ENCODE assay signal across 12 cellular contexts in genomic region chr10:88901206-88901605, GRCh38. TPM values are rescaled to one million over a fixed set of nuclear protein-coding genes. Genes with fewer than 3 reads are reported as not detected.
DNase-seq lines count a peak whose midpoint lies in the region; ATAC-seq and TF ChIP-seq lines count a peak whose summit lies in the region.
"Had no signal": no experiment of that assay in that cellular context is flagged by ENCODE, and none has a peak within 500 bp of the region (broad histone marks: within the 10 kb centered on the region; RNA-seq: fewer than 3 reads in every experiment).

No MANE protein-coding gene starts in this region.

- peaks cover 22% of the 10 kb centered on the region for H3K79me1 ChIP-seq in mesenchymal stem cell (replicated peaks; ENCODE audit: low read length, poor library complexity, severe bottlenecking)

- peaks cover 0 to 41% of the 10 kb centered on the region in 2 experiments for H3K36me3 ChIP-seq in mesenchymal stem cell (ENCODE audit: control insufficient read depth in 1 of 2, insufficient read depth in 2 of 2, low read depth in 1 of 2, low read length in 2 of 2)

- no peak overlapping the region for H3K4ac ChIP-seq in mesenchymal stem cell (ENCODE audit: low read depth in 1 of 2, low read length in 2 of 2)

- TF ChIP-seq CTCF in HFFc6 (IDR thresholded peaks at IDR 0.05) (no peak), nephron progenitor cell (IDR thresholded peaks at IDR 0.05) (no peak)

- WGBS in mesenchymal stem cell, result 94% methylated on average over 1 of the region's 1 CpG

- no peak overlapping the region for H3K4me2 ChIP-seq in mesenchymal stem cell (ENCODE audit: low read length, poor library complexity, severe bottlenecking)

- H3K27ac Mint-ChIP-seq in HFFc6 (peak overlapping the region; percentile 78), nephron progenitor cell (no peak overlapping the region)

- H2BK15ac ChIP-seq in mesenchymal stem cell (ENCODE audit: low read depth, poor library complexity, severe bottlenecking), result no peak overlapping the region

- no peak overlapping the region for H2AFZ ChIP-seq in mesenchymal stem cell (ENCODE audit: low read depth, low read length)

- H2BK120ac ChIP-seq in mesenchymal stem cell (ENCODE audit: low read depth, low read length), result no peak overlapping the region

- DNase-seq in HFFc6 (no peak), mesenchymal stem cell (no peak), NCI-H226 (no peak), nephron progenitor cell (no peak), retina (no peak)
- DNase-seq: NCI-H1105; stimulated activated naive CD4-positive, alpha-beta T cell had no signal

- H3K9me3 ChIP-seq in mesenchymal stem cell (ENCODE audit: control insufficient read depth, low read length), result no peaks in the 10 kb centered on the region

- H3K4me1 Mint-ChIP-seq in HFFc6 (ENCODE audit: low read depth) (peaks cover 66% of the 10 kb centered on the region), nephron progenitor cell (peaks cover 14% of the 10 kb centered on the region)

- no peak overlapping the region for H2AK5ac ChIP-seq in mesenchymal stem cell (ENCODE audit: low read length, severe bottlenecking)

- H2BK12ac ChIP-seq in mesenchymal stem cell (ENCODE audit: low read length in 2 of 2), result no peak overlapping the region

- H3K23ac ChIP-seq in mesenchymal stem cell (ENCODE audit: low read length in 2 of 2), result no peak overlapping the region

- H4K8ac ChIP-seq in mesenchymal stem cell (ENCODE audit: low read length), result no peak overlapping the region

- no peak overlapping the region for H3K4me3 ChIP-seq in mesenchymal stem cell (ENCODE audit: insufficient read depth in 1 of 2, low read depth in 1 of 2, low read length in 2 of 2)

- ATAC-seq in GM18909 (IDR thresholded peaks at IDR 0.05; ENCODE audit: poor library complexity, unreplicated experiment) (peak; percentile 25), HG03575 (IDR thresholded peaks at IDR 0.05; ENCODE audit: extremely low read depth, insufficient number of reproducible peaks, low FRiP score, unreplicated experiment) (peak; percentile 6), GM21528 (IDR thresholded peaks at IDR 0.05; ENCODE audit: low FRiP score, unreplicated experiment) (no peak)

- no peak overlapping the region for H4K91ac ChIP-seq in mesenchymal stem cell (ENCODE audit: low read length)

- H3K27ac ChIP-seq in mesenchymal stem cell (ENCODE audit: low read length, poor library complexity, severe bottlenecking), result no peak overlapping the region

- H3K4me1 ChIP-seq in mesenchymal stem cell (ENCODE audit: control insufficient read depth, insufficient read depth, low read depth, low read length), result peaks cover 2% of the 10 kb centered on the region

- no peak overlapping the region for H3K14ac ChIP-seq in mesenchymal stem cell (ENCODE audit: low read length in 2 of 2)

- no peaks in the 10 kb centered on the region; the same call in 1 of the 2 replicates for H3K27me3 Mint-ChIP-seq in HFFc6 (ENCODE audit: insufficient read depth)
- H3K27me3 Mint-ChIP-seq in nephron progenitor cell (ENCODE audit: low read depth, poor library complexity), result peaks cover 6% of the 10 kb centered on the region

- H3K4me3 Mint-ChIP-seq in HFFc6 (no peak overlapping the region), nephron progenitor cell (no peak overlapping the region)

- no peaks in the 10 kb centered on the region for H3K27me3 ChIP-seq in mesenchymal stem cell (ENCODE audit: control insufficient read depth in 1 of 2, insufficient read depth in 1 of 2, low read length in 2 of 2)

- H3K9me3 Mint-ChIP-seq in HFFc6 (no peaks in the 10 kb centered on the region), nephron progenitor cell (no peaks in the 10 kb centered on the region)

- H2BK5ac ChIP-seq in mesenchymal stem cell (ENCODE audit: low read depth, low read length, poor library complexity, severe bottlenecking), result no peak overlapping the region

- H3K36me3 Mint-ChIP-seq in HFFc6 (ENCODE audit: low read depth), result peaks cover 55% of the 10 kb centered on the region
- H3K36me3 Mint-ChIP-seq in nephron progenitor cell (ENCODE audit: low read depth), result no peaks in the 10 kb centered on the region

- peak overlapping the region; percentile 51 for H3K9ac ChIP-seq in mesenchymal stem cell (ENCODE audit: low read length)

- no peak overlapping the region for H3K18ac ChIP-seq in mesenchymal stem cell (ENCODE audit: low read depth in 1 of 2, low read length in 2 of 2)

RNA-seq across cellular contexts. Expression of gene STAMBPL1, which starts 21.2 kb away (rescaled TPM):
- total RNA-seq in HFFc6 (2021; fragmentation: NEBNext Ultra II Directional; extraction: Animal tissue kit (Norgen Biotek cat#: 25700)), result 10 to 100 TPM; 28.8 to 44.9 (median 40.6) TPM
- polyA plus RNA-seq in mesenchymal stem cell (2013, experiment 1 of 2), result 8.3 TPM
- 9.1 TPM for polyA plus RNA-seq in mesenchymal stem cell (2013, experiment 2 of 2)

RNA-seq across cellular contexts. Expression of gene ANKRD22, which starts 49.6 kb away (rescaled TPM):
- total RNA-seq in HFFc6 (2021; fragmentation: NEBNext Ultra II Directional; extraction: Animal tissue kit (Norgen Biotek cat#: 25700)), result not detected
- not detected for polyA plus RNA-seq in mesenchymal stem cell (2013, experiment 1 of 2)
- 0.04 TPM for polyA plus RNA-seq in mesenchymal stem cell (2013, experiment 2 of 2)
- total RNA-seq: sciatic nerve, SK-MEL-5 had no signal

RNA-seq across cellular contexts. Expression of gene ACTA2, which starts 51.4 kb away (rescaled TPM):
- 100 to 1,000 TPM; 112 to 178 (median 164) TPM for total RNA-seq in HFFc6 (2021; fragmentation: NEBNext Ultra II Directional; extraction: Animal tissue kit (Norgen Biotek cat#: 25700))
- polyA plus RNA-seq in mesenchymal stem cell (2013, experiment 1 of 2), result 390 TPM
- polyA plus RNA-seq in mesenchymal stem cell (2013, experiment 2 of 2), result 385 TPM
